15 cellular contexts compared by ENCODE assay signal in the genomic region with DNA sequence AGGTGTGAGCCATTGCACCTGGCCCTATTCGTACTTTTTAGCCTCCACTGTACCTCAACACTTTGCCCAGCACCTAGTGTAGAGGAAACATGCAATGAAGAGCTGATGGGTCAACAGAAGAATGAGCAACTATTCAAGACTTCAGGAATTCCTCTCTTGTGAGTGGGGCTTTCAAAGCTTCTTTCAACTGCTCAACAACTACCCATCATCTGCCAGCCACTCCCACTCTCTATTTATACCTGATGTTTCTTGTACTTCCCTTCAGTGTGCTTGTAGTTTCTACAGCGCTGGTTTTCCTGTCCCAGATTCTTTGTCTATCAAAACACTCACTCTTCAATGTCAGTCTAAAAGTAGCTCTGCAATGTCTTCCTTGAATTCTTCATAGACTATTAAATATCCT.
A peak's percentile ranks its signal among the peaks of the same experiment; 100 is the strongest.
DNase-seq lines count a peak whose midpoint lies in the region; ATAC-seq lines count a peak whose summit lies in the region.
"Had no signal": no experiment of that assay in that cellular context is flagged by ENCODE, and none has a peak within 500 bp of the region (broad histone marks: within the 10 kb centered on the region; RNA-seq: fewer than 3 reads in every experiment).

No MANE protein-coding gene starts in this region.

- H3K27ac Mint-ChIP-seq in activated naive CD8-positive, alpha-beta T cell = peak overlapping the region; percentile 4
- H3K27ac Mint-ChIP-seq in activated naive CD8-positive, alpha-beta T cell treated with anti-CD3 and anti-CD28 coated beads, Interleukin-2, amount 50 U/mL, for 24 hours = no peak overlapping the region
- peak overlapping the region; percentile 33 to 75 for H3K27ac Mint-ChIP-seq in effector memory CD8-positive, alpha-beta T cell
- peak overlapping the region; percentile 77 for H3K27ac Mint-ChIP-seq in stimulated activated effector memory CD8-positive, alpha-beta T cell treated with anti-CD3 and anti-CD28 coated beads, Interleukin-12 subunit alpha, Interleukin-12 subunit beta, amount 100 ng/mL, for 72 hours
- H3K27ac Mint-ChIP-seq in stimulated activated memory B cell treated with anti-CD40 and anti-IgM and Interleukin-4, amounts not matched to agents 10 μg/mL and 1 μg/mL and 100 μg/mL, for 72 hours = no peak overlapping the region

- H3K27ac ChIP-seq in KOPT-K1 (ENCODE audit: low read depth, low read length, poor library complexity, severe bottlenecking) = peak overlapping the region; percentile 51
- H3K27ac ChIP-seq: HL-60, SK-N-MC, VCaP had no signal

- no peak for ATAC-seq in activated naive CD8-positive, alpha-beta T cell treated with anti-CD3 and anti-CD28 coated beads, Interleukin-2, amount 50 U/mL, for 24 hours
- ATAC-seq in effector memory CD8-positive, alpha-beta T cell (replicated peaks) = no peak
- no peak for ATAC-seq in stimulated activated effector memory CD8-positive, alpha-beta T cell treated with anti-CD3 and anti-CD28 coated beads, Interleukin-12 subunit alpha, Interleukin-12 subunit beta, amount 100 ng/mL, for 72 hours
- ATAC-seq in stimulated activated memory B cell treated with anti-CD40 and anti-IgM and Interleukin-4, amounts not matched to agents 10 μg/mL and 1 μg/mL and 100 μg/mL, for 72 hours = no peak

- H3K4me1 Mint-ChIP-seq in activated naive CD8-positive, alpha-beta T cell (ENCODE audit: low read depth) = peaks cover 35% of the 10 kb centered on the region
- H3K4me1 Mint-ChIP-seq in activated naive CD8-positive, alpha-beta T cell treated with anti-CD3 and anti-CD28 coated beads, Interleukin-2, amount 50 U/mL, for 24 hours = peaks cover 41% of the 10 kb centered on the region
- H3K4me1 Mint-ChIP-seq in effector memory CD8-positive, alpha-beta T cell (ENCODE audit: low read depth in 2 of 2) = peaks cover 29 to 33% of the 10 kb centered on the region in 2 donors
- peaks cover 30% of the 10 kb centered on the region for H3K4me1 Mint-ChIP-seq in stimulated activated effector memory CD8-positive, alpha-beta T cell treated with anti-CD3 and anti-CD28 coated beads, Interleukin-12 subunit alpha, Interleukin-12 subunit beta, amount 100 ng/mL, for 72 hours
- H3K4me1 Mint-ChIP-seq in stimulated activated memory B cell treated with anti-CD40 and anti-IgM and Interleukin-4, amounts not matched to agents 10 μg/mL and 1 μg/mL and 100 μg/mL, for 72 hours = peaks cover 7% of the 10 kb centered on the region

- H3K4me3 Mint-ChIP-seq in activated naive CD8-positive, alpha-beta T cell = no peak overlapping the region
- no peak overlapping the region for H3K4me3 Mint-ChIP-seq in activated naive CD8-positive, alpha-beta T cell treated with anti-CD3 and anti-CD28 coated beads, Interleukin-2, amount 50 U/mL, for 24 hours
- no peak overlapping the region for H3K4me3 Mint-ChIP-seq in effector memory CD8-positive, alpha-beta T cell
- no peak overlapping the region for H3K4me3 Mint-ChIP-seq in stimulated activated effector memory CD8-positive, alpha-beta T cell treated with anti-CD3 and anti-CD28 coated beads, Interleukin-12 subunit alpha, Interleukin-12 subunit beta, amount 100 ng/mL, for 72 hours
- H3K4me3 Mint-ChIP-seq in stimulated activated memory B cell treated with anti-CD40 and anti-IgM and Interleukin-4, amounts not matched to agents 10 μg/mL and 1 μg/mL and 100 μg/mL, for 72 hours = no peak overlapping the region

- H3K9me3 ChIP-seq in KOPT-K1 (ENCODE audit: insufficient read depth, low read length, poor library complexity, severe bottlenecking) = no peaks in the 10 kb centered on the region

- no peaks in the 10 kb centered on the region for H3K36me3 Mint-ChIP-seq in activated naive CD8-positive, alpha-beta T cell
- H3K36me3 Mint-ChIP-seq in activated naive CD8-positive, alpha-beta T cell treated with anti-CD3 and anti-CD28 coated beads, Interleukin-2, amount 50 U/mL, for 24 hours (ENCODE audit: low read depth) = no peaks in the 10 kb centered on the region
- no peaks in the 10 kb centered on the region for H3K36me3 Mint-ChIP-seq in effector memory CD8-positive, alpha-beta T cell (ENCODE audit: insufficient read depth)
- H3K36me3 Mint-ChIP-seq in stimulated activated effector memory CD8-positive, alpha-beta T cell treated with anti-CD3 and anti-CD28 coated beads, Interleukin-12 subunit alpha, Interleukin-12 subunit beta, amount 100 ng/mL, for 72 hours = peaks cover 5% of the 10 kb centered on the region
- H3K36me3 Mint-ChIP-seq in stimulated activated memory B cell treated with anti-CD40 and anti-IgM and Interleukin-4, amounts not matched to agents 10 μg/mL and 1 μg/mL and 100 μg/mL, for 72 hours = no peaks in the 10 kb centered on the region

- DNase-seq in activated naive CD8-positive, alpha-beta T cell treated with anti-CD3 and anti-CD28 coated beads, Interleukin-2, amount 50 U/mL, for 24 hours = no peak
- no peak for DNase-seq in effector memory CD8-positive, alpha-beta T cell
- no peak for DNase-seq in stimulated activated effector memory CD8-positive, alpha-beta T cell treated with anti-CD3 and anti-CD28 coated beads, Interleukin-12 subunit alpha, Interleukin-12 subunit beta, amount 100 ng/mL, for 72 hours (ENCODE audit: low spot score in 2 of 2)
- DNase-seq in SIG-M5 (lab: John Stamatoyannopoulos, UW) (no peak), NOMO-1 treated with DMSO at 0.1 percent for 48 hours (lab: John Stamatoyannopoulos, UW; ENCODE audit: unreplicated experiment) (no peak)
- DNase-seq: effector memory CD4-positive, alpha-beta T cell; hypothalamus; NCI-H1105; NCI-H526 treated with DMSO at 0.1 percent for 48 hours had no signal

- no peaks in the 10 kb centered on the region for H3K36me3 ChIP-seq in KOPT-K1 (ENCODE audit: insufficient read depth, low read length)

- no peaks in the 10 kb centered on the region for H3K27me3 Mint-ChIP-seq in activated naive CD8-positive, alpha-beta T cell
- no peaks in the 10 kb centered on the region for H3K27me3 Mint-ChIP-seq in activated naive CD8-positive, alpha-beta T cell treated with anti-CD3 and anti-CD28 coated beads, Interleukin-2, amount 50 U/mL, for 24 hours
- H3K27me3 Mint-ChIP-seq in effector memory CD8-positive, alpha-beta T cell = no peaks in the 10 kb centered on the region
- H3K27me3 Mint-ChIP-seq in stimulated activated memory B cell treated with anti-CD40 and anti-IgM and Interleukin-4, amounts not matched to agents 10 μg/mL and 1 μg/mL and 100 μg/mL, for 72 hours = peaks cover 4% of the 10 kb centered on the region

- H3K9me3 Mint-ChIP-seq in activated naive CD8-positive, alpha-beta T cell (ENCODE audit: low read depth) = peaks cover under 1% of the 10 kb centered on the region
- no peaks in the 10 kb centered on the region for H3K9me3 Mint-ChIP-seq in activated naive CD8-positive, alpha-beta T cell treated with anti-CD3 and anti-CD28 coated beads, Interleukin-2, amount 50 U/mL, for 24 hours
- H3K9me3 Mint-ChIP-seq in effector memory CD8-positive, alpha-beta T cell = no peaks in the 10 kb centered on the region
- H3K9me3 Mint-ChIP-seq in stimulated activated effector memory CD8-positive, alpha-beta T cell treated with anti-CD3 and anti-CD28 coated beads, Interleukin-12 subunit alpha, Interleukin-12 subunit beta, amount 100 ng/mL, for 72 hours = peaks cover 4% of the 10 kb centered on the region
- no peaks in the 10 kb centered on the region for H3K9me3 Mint-ChIP-seq in stimulated activated memory B cell treated with anti-CD40 and anti-IgM and Interleukin-4, amounts not matched to agents 10 μg/mL and 1 μg/mL and 100 μg/mL, for 72 hours

Comparison
In these comparisons a context has a peak if more than half of its experiments do, and no peak if none do; other contexts are left out.
1. H3K27ac Mint-ChIP-seq: peak in activated naive CD8-positive, alpha-beta T cell (single experiment), effector memory CD8-positive, alpha-beta T cell (2 of 2) and stimulated activated effector memory CD8-positive, alpha-beta T cell treated with anti-CD3 and anti-CD28 coated beads, Interleukin-12 subunit alpha, Interleukin-12 subunit beta, amount 100 ng/mL, for 72 hours (single experiment); none in activated naive CD8-positive, alpha-beta T cell treated with anti-CD3 and anti-CD28 coated beads, Interleukin-2, amount 50 U/mL, for 24 hours (single experiment) and stimulated activated memory B cell treated with anti-CD40 and anti-IgM and Interleukin-4, amounts not matched to agents 10 μg/mL and 1 μg/mL and 100 μg/mL, for 72 hours (single experiment).